In the genomic region with DNA sequence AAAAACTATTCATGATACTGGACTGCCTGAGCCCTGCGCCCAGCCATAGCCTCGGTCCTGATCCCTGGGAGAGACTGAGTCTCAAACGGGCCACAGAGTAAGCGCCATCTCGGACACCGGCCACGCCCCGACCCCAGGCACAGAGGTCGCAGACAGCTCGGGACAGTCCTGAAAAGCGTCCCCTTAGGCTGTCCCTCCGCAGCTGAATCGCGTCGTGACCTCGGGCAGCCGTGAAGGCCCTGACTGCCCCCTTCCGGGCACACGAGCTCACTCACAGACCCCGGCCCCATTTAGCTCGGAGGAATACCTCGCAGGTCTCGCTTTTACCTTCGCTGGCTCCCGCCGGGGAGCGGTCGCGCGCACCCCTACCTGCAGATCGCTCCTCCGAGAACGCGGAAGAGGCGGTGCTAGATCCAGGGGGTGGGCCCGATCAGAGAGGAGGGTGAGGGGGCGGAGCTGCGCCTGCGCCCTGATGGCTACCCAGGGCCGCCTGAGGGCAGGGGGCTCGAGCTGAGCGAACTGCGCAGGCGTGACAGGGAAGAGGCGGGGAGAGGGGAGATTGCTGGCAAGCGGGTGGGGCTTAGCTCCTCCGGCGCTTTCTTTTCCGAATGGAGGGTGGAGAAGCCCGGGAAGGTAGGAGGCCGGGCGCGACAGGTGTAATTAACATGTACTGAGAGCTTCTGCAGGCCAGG, we compare ENCODE assay signal across 1 cellular context.
TF ChIP-seq lines count a peak whose summit lies in the region.

A gene (minus strand): TSS at position 411 of the 692 bp plus-strand sequence. CDS start 20,941 bp downstream, outside the sequence.

TF ChIP-seq in HepG2, 621 proteins besides CTCF, POLR2A, EP300 and RAD21 (continued from another document):
- TF ChIP-seq, protein P1, sequence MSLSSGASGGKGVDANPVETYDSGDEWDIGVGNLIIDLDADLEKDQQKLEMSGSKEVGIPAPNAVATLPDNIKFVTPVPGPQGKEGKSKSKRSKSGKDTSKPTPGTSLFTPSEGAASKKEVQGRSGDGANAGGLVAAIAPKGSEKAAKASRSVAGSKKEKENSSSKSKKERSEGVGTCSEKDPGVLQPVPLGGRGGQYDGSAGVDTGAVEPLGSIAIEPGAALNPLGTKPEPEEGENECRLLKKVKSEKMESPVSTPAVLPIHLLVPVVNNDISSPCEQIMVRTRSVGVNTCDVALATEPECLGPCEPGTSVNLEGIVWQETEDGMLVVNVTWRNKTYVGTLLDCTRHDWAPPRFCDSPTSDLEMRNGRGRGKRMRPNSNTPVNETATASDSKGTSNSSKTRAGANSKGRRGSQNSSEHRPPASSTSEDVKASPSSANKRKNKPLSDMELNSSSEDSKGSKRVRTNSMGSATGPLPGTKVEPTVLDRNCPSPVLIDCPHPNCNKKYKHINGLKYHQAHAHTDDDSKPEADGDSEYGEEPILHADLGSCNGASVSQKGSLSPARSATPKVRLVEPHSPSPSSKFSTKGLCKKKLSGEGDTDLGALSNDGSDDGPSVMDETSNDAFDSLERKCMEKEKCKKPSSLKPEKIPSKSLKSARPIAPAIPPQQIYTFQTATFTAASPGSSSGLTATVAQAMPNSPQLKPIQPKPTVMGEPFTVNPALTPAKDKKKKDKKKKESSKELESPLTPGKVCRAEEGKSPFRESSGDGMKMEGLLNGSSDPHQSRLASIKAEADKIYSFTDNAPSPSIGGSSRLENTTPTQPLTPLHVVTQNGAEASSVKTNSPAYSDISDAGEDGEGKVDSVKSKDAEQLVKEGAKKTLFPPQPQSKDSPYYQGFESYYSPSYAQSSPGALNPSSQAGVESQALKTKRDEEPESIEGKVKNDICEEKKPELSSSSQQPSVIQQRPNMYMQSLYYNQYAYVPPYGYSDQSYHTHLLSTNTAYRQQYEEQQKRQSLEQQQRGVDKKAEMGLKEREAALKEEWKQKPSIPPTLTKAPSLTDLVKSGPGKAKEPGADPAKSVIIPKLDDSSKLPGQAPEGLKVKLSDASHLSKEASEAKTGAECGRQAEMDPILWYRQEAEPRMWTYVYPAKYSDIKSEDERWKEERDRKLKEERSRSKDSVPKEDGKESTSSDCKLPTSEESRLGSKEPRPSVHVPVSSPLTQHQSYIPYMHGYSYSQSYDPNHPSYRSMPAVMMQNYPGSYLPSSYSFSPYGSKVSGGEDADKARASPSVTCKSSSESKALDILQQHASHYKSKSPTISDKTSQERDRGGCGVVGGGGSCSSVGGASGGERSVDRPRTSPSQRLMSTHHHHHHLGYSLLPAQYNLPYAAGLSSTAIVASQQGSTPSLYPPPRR (CRISPR knock-in tag; IDR thresholded peaks at IDR 0.05; ENCODE audit: borderline replicate concordance): no peak
- TF ChIP-seq ZSCAN30 (CRISPR knock-in tag; IDR thresholded peaks at IDR 0.05) (no peak), RNF2 (conservative IDR thresholded peaks at IDR 0.05; ENCODE audit: low read depth) (peak; percentile 54; the same call in 1 of the 2 replicates), ZNF556 (CRISPR knock-in tag; IDR thresholded peaks at IDR 0.05; ENCODE audit: borderline replicate concordance) (no peak), DNMT1 (CRISPR knock-in tag; IDR thresholded peaks at IDR 0.05) (peak; percentile 47; the same call in 1 of the 2 replicates), HOXD1 (CRISPR knock-in tag; IDR thresholded peaks at IDR 0.05) (no peak), SP2 (CRISPR knock-in tag; IDR thresholded peaks at IDR 0.05) (no peak), ZSCAN29 (CRISPR knock-in tag; conservative IDR thresholded peaks at IDR 0.05) (no peak), FLYWCH1 (CRISPR knock-in tag; IDR thresholded peaks at IDR 0.05) (no peak), KLF11 (CRISPR knock-in tag; IDR thresholded peaks at IDR 0.05) (peak; percentile 73; the same call in 1 of the 2 replicates), ATRX (CRISPR knock-in tag; IDR thresholded peaks at IDR 0.05; ENCODE audit: borderline replicate concordance) (no peak), FOXO1 (CRISPR knock-in tag; IDR thresholded peaks at IDR 0.05) (no peak), ZEB1 (IDR thresholded peaks at IDR 0.05; ENCODE audit: insufficient replicate concordance, low read depth) (peak; percentile 94), GLI4 (CRISPR knock-in tag; IDR thresholded peaks at IDR 0.05; ENCODE audit: borderline replicate concordance) (peak; percentile 69; the same call in 1 of the 2 replicates), ZNF83 (CRISPR knock-in tag; IDR thresholded peaks at IDR 0.05; ENCODE audit: borderline replicate concordance) (no peak), RFXAP (CRISPR knock-in tag; IDR thresholded peaks at IDR 0.05; ENCODE audit: borderline replicate concordance) (peak; percentile 73; the same call in 1 of the 2 replicates)
- TF ChIP-seq, protein P2, sequence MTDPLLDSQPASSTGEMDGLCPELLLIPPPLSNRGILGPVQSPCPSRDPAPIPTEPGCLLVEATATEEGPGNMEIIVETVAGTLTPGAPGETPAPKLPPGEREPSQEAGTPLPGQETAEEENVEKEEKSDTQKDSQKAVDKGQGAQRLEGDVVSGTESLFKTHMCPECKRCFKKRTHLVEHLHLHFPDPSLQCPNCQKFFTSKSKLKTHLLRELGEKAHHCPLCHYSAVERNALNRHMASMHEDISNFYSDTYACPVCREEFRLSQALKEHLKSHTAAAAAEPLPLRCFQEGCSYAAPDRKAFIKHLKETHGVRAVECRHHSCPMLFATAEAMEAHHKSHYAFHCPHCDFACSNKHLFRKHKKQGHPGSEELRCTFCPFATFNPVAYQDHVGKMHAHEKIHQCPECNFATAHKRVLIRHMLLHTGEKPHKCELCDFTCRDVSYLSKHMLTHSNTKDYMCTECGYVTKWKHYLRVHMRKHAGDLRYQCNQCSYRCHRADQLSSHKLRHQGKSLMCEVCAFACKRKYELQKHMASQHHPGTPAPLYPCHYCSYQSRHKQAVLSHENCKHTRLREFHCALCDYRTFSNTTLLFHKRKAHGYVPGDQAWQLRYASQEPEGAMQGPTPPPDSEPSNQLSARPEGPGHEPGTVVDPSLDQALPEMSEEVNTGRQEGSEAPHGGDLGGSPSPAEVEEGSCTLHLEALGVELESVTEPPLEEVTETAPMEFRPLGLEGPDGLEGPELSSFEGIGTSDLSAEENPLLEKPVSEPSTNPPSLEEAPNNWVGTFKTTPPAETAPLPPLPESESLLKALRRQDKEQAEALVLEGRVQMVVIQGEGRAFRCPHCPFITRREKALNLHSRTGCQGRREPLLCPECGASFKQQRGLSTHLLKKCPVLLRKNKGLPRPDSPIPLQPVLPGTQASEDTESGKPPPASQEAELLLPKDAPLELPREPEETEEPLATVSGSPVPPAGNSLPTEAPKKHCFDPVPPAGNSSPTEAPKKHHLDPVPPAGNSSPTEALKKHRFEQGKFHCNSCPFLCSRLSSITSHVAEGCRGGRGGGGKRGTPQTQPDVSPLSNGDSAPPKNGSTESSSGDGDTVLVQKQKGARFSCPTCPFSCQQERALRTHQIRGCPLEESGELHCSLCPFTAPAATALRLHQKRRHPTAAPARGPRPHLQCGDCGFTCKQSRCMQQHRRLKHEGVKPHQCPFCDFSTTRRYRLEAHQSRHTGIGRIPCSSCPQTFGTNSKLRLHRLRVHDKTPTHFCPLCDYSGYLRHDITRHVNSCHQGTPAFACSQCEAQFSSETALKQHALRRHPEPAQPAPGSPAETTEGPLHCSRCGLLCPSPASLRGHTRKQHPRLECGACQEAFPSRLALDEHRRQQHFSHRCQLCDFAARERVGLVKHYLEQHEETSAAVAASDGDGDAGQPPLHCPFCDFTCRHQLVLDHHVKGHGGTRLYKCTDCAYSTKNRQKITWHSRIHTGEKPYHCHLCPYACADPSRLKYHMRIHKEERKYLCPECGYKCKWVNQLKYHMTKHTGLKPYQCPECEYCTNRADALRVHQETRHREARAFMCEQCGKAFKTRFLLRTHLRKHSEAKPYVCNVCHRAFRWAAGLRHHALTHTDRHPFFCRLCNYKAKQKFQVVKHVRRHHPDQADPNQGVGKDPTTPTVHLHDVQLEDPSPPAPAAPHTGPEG (CRISPR knock-in tag; IDR thresholded peaks at IDR 0.05): 0 out of 2 replicates have a peak, but pooled peaks have one; percentile 56
- TF ChIP-seq, protein P3, sequence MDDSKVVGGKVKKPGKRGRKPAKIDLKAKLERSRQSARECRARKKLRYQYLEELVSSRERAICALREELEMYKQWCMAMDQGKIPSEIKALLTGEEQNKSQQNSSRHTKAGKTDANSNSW (CRISPR knock-in tag; IDR thresholded peaks at IDR 0.05; ENCODE audit: borderline replicate concordance): no peak
- TF ChIP-seq, protein P4, sequence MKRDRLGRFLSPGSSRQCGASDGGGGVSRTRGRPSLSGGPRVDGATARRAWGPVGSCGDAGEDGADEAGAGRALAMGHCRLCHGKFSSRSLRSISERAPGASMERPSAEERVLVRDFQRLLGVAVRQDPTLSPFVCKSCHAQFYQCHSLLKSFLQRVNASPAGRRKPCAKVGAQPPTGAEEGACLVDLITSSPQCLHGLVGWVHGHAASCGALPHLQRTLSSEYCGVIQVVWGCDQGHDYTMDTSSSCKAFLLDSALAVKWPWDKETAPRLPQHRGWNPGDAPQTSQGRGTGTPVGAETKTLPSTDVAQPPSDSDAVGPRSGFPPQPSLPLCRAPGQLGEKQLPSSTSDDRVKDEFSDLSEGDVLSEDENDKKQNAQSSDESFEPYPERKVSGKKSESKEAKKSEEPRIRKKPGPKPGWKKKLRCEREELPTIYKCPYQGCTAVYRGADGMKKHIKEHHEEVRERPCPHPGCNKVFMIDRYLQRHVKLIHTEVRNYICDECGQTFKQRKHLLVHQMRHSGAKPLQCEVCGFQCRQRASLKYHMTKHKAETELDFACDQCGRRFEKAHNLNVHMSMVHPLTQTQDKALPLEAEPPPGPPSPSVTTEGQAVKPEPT (CRISPR knock-in tag; IDR thresholded peaks at IDR 0.05; ENCODE audit: low read depth): no peak
- TF ChIP-seq, protein P5, sequence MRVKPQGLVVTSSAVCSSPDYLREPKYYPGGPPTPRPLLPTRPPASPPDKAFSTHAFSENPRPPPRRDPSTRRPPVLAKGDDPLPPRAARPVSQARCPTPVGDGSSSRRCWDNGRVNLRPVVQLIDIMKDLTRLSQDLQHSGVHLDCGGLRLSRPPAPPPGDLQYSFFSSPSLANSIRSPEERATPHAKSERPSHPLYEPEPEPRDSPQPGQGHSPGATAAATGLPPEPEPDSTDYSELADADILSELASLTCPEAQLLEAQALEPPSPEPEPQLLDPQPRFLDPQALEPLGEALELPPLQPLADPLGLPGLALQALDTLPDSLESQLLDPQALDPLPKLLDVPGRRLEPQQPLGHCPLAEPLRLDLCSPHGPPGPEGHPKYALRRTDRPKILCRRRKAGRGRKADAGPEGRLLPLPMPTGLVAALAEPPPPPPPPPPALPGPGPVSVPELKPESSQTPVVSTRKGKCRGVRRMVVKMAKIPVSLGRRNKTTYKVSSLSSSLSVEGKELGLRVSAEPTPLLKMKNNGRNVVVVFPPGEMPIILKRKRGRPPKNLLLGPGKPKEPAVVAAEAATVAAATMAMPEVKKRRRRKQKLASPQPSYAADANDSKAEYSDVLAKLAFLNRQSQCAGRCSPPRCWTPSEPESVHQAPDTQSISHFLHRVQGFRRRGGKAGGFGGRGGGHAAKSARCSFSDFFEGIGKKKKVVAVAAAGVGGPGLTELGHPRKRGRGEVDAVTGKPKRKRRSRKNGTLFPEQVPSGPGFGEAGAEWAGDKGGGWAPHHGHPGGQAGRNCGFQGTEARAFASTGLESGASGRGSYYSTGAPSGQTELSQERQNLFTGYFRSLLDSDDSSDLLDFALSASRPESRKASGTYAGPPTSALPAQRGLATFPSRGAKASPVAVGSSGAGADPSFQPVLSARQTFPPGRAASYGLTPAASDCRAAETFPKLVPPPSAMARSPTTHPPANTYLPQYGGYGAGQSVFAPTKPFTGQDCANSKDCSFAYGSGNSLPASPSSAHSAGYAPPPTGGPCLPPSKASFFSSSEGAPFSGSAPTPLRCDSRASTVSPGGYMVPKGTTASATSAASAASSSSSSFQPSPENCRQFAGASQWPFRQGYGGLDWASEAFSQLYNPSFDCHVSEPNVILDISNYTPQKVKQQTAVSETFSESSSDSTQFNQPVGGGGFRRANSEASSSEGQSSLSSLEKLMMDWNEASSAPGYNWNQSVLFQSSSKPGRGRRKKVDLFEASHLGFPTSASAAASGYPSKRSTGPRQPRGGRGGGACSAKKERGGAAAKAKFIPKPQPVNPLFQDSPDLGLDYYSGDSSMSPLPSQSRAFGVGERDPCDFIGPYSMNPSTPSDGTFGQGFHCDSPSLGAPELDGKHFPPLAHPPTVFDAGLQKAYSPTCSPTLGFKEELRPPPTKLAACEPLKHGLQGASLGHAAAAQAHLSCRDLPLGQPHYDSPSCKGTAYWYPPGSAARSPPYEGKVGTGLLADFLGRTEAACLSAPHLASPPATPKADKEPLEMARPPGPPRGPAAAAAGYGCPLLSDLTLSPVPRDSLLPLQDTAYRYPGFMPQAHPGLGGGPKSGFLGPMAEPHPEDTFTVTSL (CRISPR knock-in tag; IDR thresholded peaks at IDR 0.05; ENCODE audit: borderline replicate concordance): no peak
- TF ChIP-seq, protein P6, sequence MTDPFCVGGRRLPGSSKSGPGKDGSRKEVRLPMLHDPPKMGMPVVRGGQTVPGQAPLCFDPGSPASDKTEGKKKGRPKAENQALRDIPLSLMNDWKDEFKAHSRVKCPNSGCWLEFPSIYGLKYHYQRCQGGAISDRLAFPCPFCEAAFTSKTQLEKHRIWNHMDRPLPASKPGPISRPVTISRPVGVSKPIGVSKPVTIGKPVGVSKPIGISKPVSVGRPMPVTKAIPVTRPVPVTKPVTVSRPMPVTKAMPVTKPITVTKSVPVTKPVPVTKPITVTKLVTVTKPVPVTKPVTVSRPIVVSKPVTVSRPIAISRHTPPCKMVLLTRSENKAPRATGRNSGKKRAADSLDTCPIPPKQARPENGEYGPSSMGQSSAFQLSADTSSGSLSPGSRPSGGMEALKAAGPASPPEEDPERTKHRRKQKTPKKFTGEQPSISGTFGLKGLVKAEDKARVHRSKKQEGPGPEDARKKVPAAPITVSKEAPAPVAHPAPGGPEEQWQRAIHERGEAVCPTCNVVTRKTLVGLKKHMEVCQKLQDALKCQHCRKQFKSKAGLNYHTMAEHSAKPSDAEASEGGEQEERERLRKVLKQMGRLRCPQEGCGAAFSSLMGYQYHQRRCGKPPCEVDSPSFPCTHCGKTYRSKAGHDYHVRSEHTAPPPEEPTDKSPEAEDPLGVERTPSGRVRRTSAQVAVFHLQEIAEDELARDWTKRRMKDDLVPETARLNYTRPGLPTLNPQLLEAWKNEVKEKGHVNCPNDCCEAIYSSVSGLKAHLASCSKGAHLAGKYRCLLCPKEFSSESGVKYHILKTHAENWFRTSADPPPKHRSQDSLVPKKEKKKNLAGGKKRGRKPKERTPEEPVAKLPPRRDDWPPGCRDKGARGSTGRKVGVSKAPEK (CRISPR knock-in tag; IDR thresholded peaks at IDR 0.05; ENCODE audit: borderline replicate concordance): no peak
- TF ChIP-seq, protein P7, sequence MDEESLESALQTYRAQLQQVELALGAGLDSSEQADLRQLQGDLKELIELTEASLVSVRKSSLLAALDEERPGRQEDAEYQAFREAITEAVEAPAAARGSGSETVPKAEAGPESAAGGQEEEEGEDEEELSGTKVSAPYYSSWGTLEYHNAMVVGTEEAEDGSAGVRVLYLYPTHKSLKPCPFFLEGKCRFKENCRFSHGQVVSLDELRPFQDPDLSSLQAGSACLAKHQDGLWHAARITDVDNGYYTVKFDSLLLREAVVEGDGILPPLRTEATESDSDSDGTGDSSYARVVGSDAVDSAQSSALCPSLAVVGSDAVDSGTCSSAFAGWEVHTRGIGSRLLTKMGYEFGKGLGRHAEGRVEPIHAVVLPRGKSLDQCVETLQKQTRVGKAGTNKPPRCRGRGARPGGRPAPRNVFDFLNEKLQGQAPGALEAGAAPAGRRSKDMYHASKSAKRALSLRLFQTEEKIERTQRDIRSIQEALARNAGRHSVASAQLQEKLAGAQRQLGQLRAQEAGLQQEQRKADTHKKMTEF (CRISPR knock-in tag; IDR thresholded peaks at IDR 0.05): peak; percentile 34; the same call in 1 of the 2 replicates
